ENCODE assay signal across 16 cellular contexts in genomic region chr7:6639627-6640026, GRCh38. TPM values are rescaled to one million over a fixed set of nuclear protein-coding genes. Genes with fewer than 3 reads are reported as not detected.
DNase-seq lines count a peak whose midpoint lies in the region; ATAC-seq and TF ChIP-seq lines count a peak whose summit lies in the region.
"Had no signal": no experiment of that assay in that cellular context is flagged by ENCODE, and none has a peak within 500 bp of the region (broad histone marks: within the 10 kb centered on the region; RNA-seq: fewer than 3 reads in every experiment).

No MANE protein-coding gene starts in this region.

- TF ChIP-seq RAD21 in SK-N-SH (IDR thresholded peaks at IDR 0.05; ENCODE audit: low read length): no peak

- TF ChIP-seq CTCF in SK-N-SH (IDR thresholded peaks at IDR 0.05) (no peak), Loucy (conservative IDR thresholded peaks at IDR 0.05; ENCODE audit: low read length) (no peak), neural progenitor cell (IDR thresholded peaks at IDR 0.05) (no peak)

- peaks cover 29 to 32% of the 10 kb centered on the region in 2 donors for H3K4me1 Mint-ChIP-seq in effector memory CD8-positive, alpha-beta T cell (ENCODE audit: low read depth in 2 of 2)
- H3K4me1 Mint-ChIP-seq in neural progenitor cell: peaks cover 19% of the 10 kb centered on the region

- H3K9me3 ChIP-seq in SK-N-SH (no peaks in the 10 kb centered on the region), Loucy (ENCODE audit: insufficient read depth, low read depth, low read length) (no peaks in the 10 kb centered on the region), neural progenitor cell (ENCODE audit: low read depth) (no peaks in the 10 kb centered on the region)
- H3K9me3 ChIP-seq: gastroesophageal sphincter, prostate gland had no signal

- POLR2A ChIA-PET in SK-N-SH (lab: Yijun Ruan, JAX): no interaction called here

- H3K27ac ChIP-seq in SK-N-SH (ENCODE audit: low read depth in 2 of 2, low read length in 1 of 2) (no peak overlapping the region), neural progenitor cell (no peak overlapping the region)
- H3K27ac ChIP-seq: gastroesophageal sphincter, prostate gland had no signal

- ATAC-seq in SK-N-SH treated with all-trans-retinoic acid at 6 μM for 48 hours (no peak), GM21423 (IDR thresholded peaks at IDR 0.05; ENCODE audit: unreplicated experiment) (no peak), HG03521 (IDR thresholded peaks at IDR 0.05; ENCODE audit: unreplicated experiment) (no peak)
- no peak for ATAC-seq in effector memory CD8-positive, alpha-beta T cell (replicated peaks)

- H3K36me3 Mint-ChIP-seq in effector memory CD8-positive, alpha-beta T cell (ENCODE audit: insufficient read depth): peaks cover 11% of the 10 kb centered on the region
- peaks cover 21% of the 10 kb centered on the region for H3K36me3 Mint-ChIP-seq in neural progenitor cell

- H3K27me3 ChIP-seq in SK-N-SH (ENCODE audit: insufficient read depth): no peaks in the 10 kb centered on the region
- no peaks in the 10 kb centered on the region for H3K27me3 ChIP-seq in Loucy (ENCODE audit: insufficient read depth, low read length, poor library complexity, severe bottlenecking)
- no peaks in the 10 kb centered on the region for H3K27me3 ChIP-seq in neural progenitor cell
- H3K27me3 ChIP-seq: gastroesophageal sphincter had no signal

- H3K9me2 ChIP-seq in SK-N-SH (no peaks in the 10 kb centered on the region), Loucy (replicated peaks; ENCODE audit: low read depth, low read length) (no peaks in the 10 kb centered on the region)

- H3K9ac ChIP-seq in SK-N-SH (no peak overlapping the region), Loucy (ENCODE audit: low read depth, low read length, poor library complexity, severe bottlenecking) (peak overlapping the region; percentile 89), neural progenitor cell (no peak overlapping the region)

- CTCF ChIA-PET in SK-N-SH (lab: Yijun Ruan, JAX): interaction anchor here (1.8 to 2.0 kb wide), 2 partner anchors 20 to 50 kb away, joined by 6 to 11 read pairs; partner anchors contain the start of gene INTS15

- H3K79me2 ChIP-seq in SK-N-SH (ENCODE audit: insufficient read depth) (peaks cover 56% of the 10 kb centered on the region), Loucy (ENCODE audit: insufficient read depth, low read length) (peaks cover 49% of the 10 kb centered on the region), neural progenitor cell (ENCODE audit: low read depth) (peaks cover 16% of the 10 kb centered on the region)

- DNase-seq in SK-N-SH: no peak
- no peak for DNase-seq in effector memory CD8-positive, alpha-beta T cell
- DNase-seq in neural progenitor cell (ENCODE audit: low spot score): no peak
- DNase-seq in NCI-H2081 (lab: John Stamatoyannopoulos, UW): no peak
- DNase-seq: 8988T, amniotic stem cell, midbrain, NCI-H1436 treated with DMSO at 0.1 percent for 48 hours, NCI-H345, SIG-M5 had no signal

- H2AFZ ChIP-seq in SK-N-SH (ENCODE audit: low read depth) (no peak overlapping the region), Loucy (ENCODE audit: low read length) (no peak overlapping the region), neural progenitor cell (replicated peaks) (no peak overlapping the region)

- H4K20me1 ChIP-seq in SK-N-SH (ENCODE audit: insufficient read depth): peaks cover 13% of the 10 kb centered on the region; the same call in 1 of the 2 replicates
- H4K20me1 ChIP-seq in Loucy (ENCODE audit: insufficient read depth, low read length, poor library complexity, severe bottlenecking): peaks cover 33% of the 10 kb centered on the region
- peaks cover 10% of the 10 kb centered on the region for H4K20me1 ChIP-seq in neural progenitor cell (ENCODE audit: low read depth)

- no peak for TF ChIP-seq EP300 in SK-N-SH (IDR thresholded peaks at IDR 0.05; ENCODE audit: borderline replicate concordance in 1 of 2, low read depth in 1 of 2, low read length in 1 of 2)

- H3K4me1 ChIP-seq in SK-N-SH (ENCODE audit: control insufficient read depth in 1 of 2, insufficient read depth in 2 of 2, low read depth in 1 of 2, low read length in 1 of 2) (peaks cover 5 to 15% of the 10 kb centered on the region in 2 experiments; a peak in 2 of 4 replicates), Loucy (ENCODE audit: insufficient read depth, low read length, poor library complexity, severe bottlenecking) (peaks cover 32% of the 10 kb centered on the region), neural progenitor cell (peaks cover 8% of the 10 kb centered on the region)

- H3K36me3 ChIP-seq in SK-N-SH (replicated peaks in 1 of 2; ENCODE audit: control insufficient read depth in 1 of 2, insufficient read depth in 2 of 2, low read length in 1 of 2): peaks cover 30 to 54% of the 10 kb centered on the region in 2 experiments
- H3K36me3 ChIP-seq in Loucy (ENCODE audit: insufficient read depth, low read length): peaks cover 32% of the 10 kb centered on the region; the same call in 1 of the 2 replicates
- no peaks in the 10 kb centered on the region for H3K36me3 ChIP-seq in neural progenitor cell

- H3K27ac Mint-ChIP-seq in effector memory CD8-positive, alpha-beta T cell: peak overlapping the region; percentile 90 to 94
- peak overlapping the region; percentile 69 for H3K27ac Mint-ChIP-seq in neural progenitor cell

- H3K4me3 Mint-ChIP-seq in effector memory CD8-positive, alpha-beta T cell: no peak overlapping the region
- peak overlapping the region; percentile 89 for H3K4me3 Mint-ChIP-seq in neural progenitor cell

- no peaks in the 10 kb centered on the region for H3K27me3 Mint-ChIP-seq in effector memory CD8-positive, alpha-beta T cell
- H3K27me3 Mint-ChIP-seq in neural progenitor cell (ENCODE audit: insufficient read depth, low read depth): peaks cover 6% of the 10 kb centered on the region

- H3K9me3 Mint-ChIP-seq in effector memory CD8-positive, alpha-beta T cell: no peaks in the 10 kb centered on the region
- no peaks in the 10 kb centered on the region for H3K9me3 Mint-ChIP-seq in neural progenitor cell

- H3K4me3 ChIP-seq in SK-N-SH (ENCODE audit: low read depth in 2 of 2, low read length in 1 of 2) (no peak overlapping the region), Loucy (ENCODE audit: low read length, poor library complexity, severe bottlenecking) (peak overlapping the region; percentile 88), neural progenitor cell (no peak overlapping the region)
- H3K4me3 ChIP-seq: gastroesophageal sphincter, prostate gland had no signal

- WGBS in SK-N-SH (ENCODE audit: low lambda C conversion rate): over 99% methylated on average over 8 of the region's 11 CpGs

- no peaks in the 10 kb centered on the region for H3F3A ChIP-seq in SK-N-SH (replicated peaks; ENCODE audit: insufficient read depth)
- H3F3A ChIP-seq in Loucy (ENCODE audit: low read depth): no peaks in the 10 kb centered on the region
- H3F3A ChIP-seq in neural progenitor cell (ENCODE audit: low read depth): peaks cover 12% of the 10 kb centered on the region

- 0 out of 2 replicates have a peak overlapping the region, but pooled peaks have one; percentile 99 for H3K4me2 ChIP-seq in SK-N-SH
- peak overlapping the region; percentile 80 for H3K4me2 ChIP-seq in Loucy (ENCODE audit: low read depth, low read length, poor library complexity, severe bottlenecking)
- no peak overlapping the region for H3K4me2 ChIP-seq in neural progenitor cell

TF ChIP-seq in SK-N-SH, 30 proteins besides CTCF, POLR2A, EP300 and RAD21 (continues in another document):
- TF ChIP-seq, protein P1, sequence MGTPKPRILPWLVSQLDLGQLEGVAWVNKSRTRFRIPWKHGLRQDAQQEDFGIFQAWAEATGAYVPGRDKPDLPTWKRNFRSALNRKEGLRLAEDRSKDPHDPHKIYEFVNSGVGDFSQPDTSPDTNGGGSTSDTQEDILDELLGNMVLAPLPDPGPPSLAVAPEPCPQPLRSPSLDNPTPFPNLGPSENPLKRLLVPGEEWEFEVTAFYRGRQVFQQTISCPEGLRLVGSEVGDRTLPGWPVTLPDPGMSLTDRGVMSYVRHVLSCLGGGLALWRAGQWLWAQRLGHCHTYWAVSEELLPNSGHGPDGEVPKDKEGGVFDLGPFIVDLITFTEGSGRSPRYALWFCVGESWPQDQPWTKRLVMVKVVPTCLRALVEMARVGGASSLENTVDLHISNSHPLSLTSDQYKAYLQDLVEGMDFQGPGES (IDR thresholded peaks at IDR 0.05; ENCODE audit: low read depth, low read length): no peak

TF ChIP-seq in SK-N-SH treated with all-trans-retinoic acid at 6 μM for 48 hours, 23 proteins besides CTCF, POLR2A, EP300 and RAD21 (continues in another document):
- no peak for TF ChIP-seq ZFP30 (CRISPR knock-in tag; IDR thresholded peaks at IDR 0.05)
- no peak for TF ChIP-seq ESRRG (CRISPR knock-in tag; IDR thresholded peaks at IDR 0.05)
- TF ChIP-seq ISL1 (CRISPR knock-in tag; IDR thresholded peaks at IDR 0.05): no peak
- TF ChIP-seq SNAI2 (CRISPR knock-in tag; IDR thresholded peaks at IDR 0.05): no peak
- no peak for TF ChIP-seq ZNF8 (CRISPR knock-in tag; IDR thresholded peaks at IDR 0.05)
- TF ChIP-seq POU6F1 (CRISPR knock-in tag; IDR thresholded peaks at IDR 0.05; ENCODE audit: borderline replicate concordance, low read depth): no peak
- TF ChIP-seq ZC3H10 (CRISPR knock-in tag; IDR thresholded peaks at IDR 0.05): no peak
- TF ChIP-seq ZFP3 (CRISPR knock-in tag; IDR thresholded peaks at IDR 0.05): no peak

RNA-seq across cellular contexts. Expression of gene ZNF316, which starts 2.5 kb away (rescaled TPM):
- polyA plus RNA-seq in SK-N-SH (2012; rRNA removed): 18.0 and 18.6 TPM in 2 replicates
- polyA plus RNA-seq in SK-N-SH (2012; cell fraction: cytosol; rRNA removed): 8.8 and 11.0 TPM in 2 replicates
- 82.5 and 113 TPM in 2 replicates for polyA plus RNA-seq in SK-N-SH (2012; cell fraction: nucleus; rRNA removed)
- 2.2 and 21.6 TPM in 2 replicates for total RNA-seq in neural progenitor cell (ENCODE audit: low replicate concordance)

RNA-seq across cellular contexts. Expression of gene ZNF853, which starts 24.2 kb away (rescaled TPM):
- 15.9 and 17.6 TPM in 2 replicates for polyA plus RNA-seq in SK-N-SH (2012; rRNA removed)
- polyA plus RNA-seq in SK-N-SH (2012; cell fraction: cytosol; rRNA removed): 8.4 and 15.2 TPM in 2 replicates
- 7.8 and 8.3 TPM in 2 replicates for polyA plus RNA-seq in SK-N-SH (2012; cell fraction: nucleus; rRNA removed)
- 6.2 and 8.2 TPM in 2 replicates for total RNA-seq in neural progenitor cell (ENCODE audit: low replicate concordance)

RNA-seq across cellular contexts. Expression of gene INTS15, which starts 49.8 kb away (rescaled TPM):
- polyA plus RNA-seq in SK-N-SH (2012; rRNA removed): 31.3 and 39.1 TPM in 2 replicates
- 23.3 and 29.6 TPM in 2 replicates for polyA plus RNA-seq in SK-N-SH (2012; cell fraction: cytosol; rRNA removed)
- 45.0 and 62.8 TPM in 2 replicates for polyA plus RNA-seq in SK-N-SH (2012; cell fraction: nucleus; rRNA removed)
- 13.7 and 24.1 TPM in 2 replicates for total RNA-seq in neural progenitor cell (ENCODE audit: low replicate concordance)
